12 cellular contexts compared by ENCODE assay signal in the genomic region with DNA sequence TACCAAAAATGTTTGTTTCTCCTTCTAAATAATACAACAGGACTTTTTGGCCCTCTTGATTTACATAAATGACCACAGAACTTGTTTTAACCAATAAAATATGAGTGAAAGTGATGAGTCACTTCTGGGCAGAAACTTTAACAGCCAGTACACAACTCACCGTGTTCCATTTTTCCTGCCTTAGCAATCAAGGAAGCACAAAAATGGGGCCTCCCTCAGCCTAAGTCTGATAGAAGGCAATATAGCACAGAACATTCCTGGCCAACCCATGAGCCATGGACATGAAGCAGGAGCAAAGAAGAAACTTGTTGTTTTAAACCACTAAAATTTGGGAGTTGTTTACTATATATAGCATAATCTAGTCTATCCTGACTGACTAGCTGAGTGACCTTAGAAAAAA.
DNase-seq lines count a peak whose midpoint lies in the region; ATAC-seq, FAIRE-seq and TF ChIP-seq lines count a peak whose summit lies in the region.
"Had no signal": no experiment of that assay in that cellular context is flagged by ENCODE, and none has a peak within 500 bp of the region (broad histone marks: within the 10 kb centered on the region; RNA-seq: fewer than 3 reads in every experiment).

No MANE protein-coding gene starts in this region.

- dilution Hi-C loops in keratinocyte (cut with MboI; ENCODE audit: extremely low pct_ligation_motif_present, low sequenced_read_pairs): no loop called here

- no peaks in the 10 kb centered on the region for H3K27me3 ChIP-seq in keratinocyte (ENCODE audit: control insufficient read depth, extremely low read depth, insufficient read depth, low read length)
- H3K27me3 ChIP-seq: tibial nerve had no signal

- ATAC-seq in HG02981 (IDR thresholded peaks at IDR 0.05; ENCODE audit: unreplicated experiment) (no peak), GM18498 (IDR thresholded peaks at IDR 0.05; ENCODE audit: unreplicated experiment) (no peak), HG02884 (IDR thresholded peaks at IDR 0.05; ENCODE audit: unreplicated experiment) (no peak)

- H3K27ac ChIP-seq in keratinocyte (ENCODE audit: control insufficient read depth, insufficient read depth, low read length) (peak overlapping the region; percentile 82), substantia nigra (ENCODE audit: low read depth, low read length, poor library complexity, severe bottlenecking) (no peak overlapping the region)
- H3K27ac ChIP-seq: tibial nerve had no signal

- no peaks in the 10 kb centered on the region for H3K36me3 ChIP-seq in keratinocyte (ENCODE audit: control insufficient read depth in 2 of 2, extremely low read depth in 1 of 2, insufficient read depth in 2 of 2, low read length in 2 of 2)
- H3K36me3 ChIP-seq: tibial nerve had no signal

- peak overlapping the region; percentile 13 for H3K9ac ChIP-seq in keratinocyte (ENCODE audit: control insufficient read depth, extremely low read depth, insufficient read depth, low read length)

- peak; percentile 91 for FAIRE-seq in keratinocyte (lab: Jason Lieb, UNC)

- no peaks in the 10 kb centered on the region for H3K9me1 ChIP-seq in keratinocyte (ENCODE audit: control insufficient read depth, extremely low read depth, insufficient read depth, low read length)

- no peaks in the 10 kb centered on the region for H3K79me2 ChIP-seq in keratinocyte (ENCODE audit: control insufficient read depth, insufficient read depth, low read length)

- peak overlapping the region; percentile 4 for H3K4me2 ChIP-seq in keratinocyte (ENCODE audit: control insufficient read depth, extremely low read depth, insufficient read depth, low read depth, low read length)

- peak; percentile 55 for DNase-seq in AG10803 (ENCODE audit: low read depth)
- DNase-seq in HT1080 (ENCODE audit: low read depth): peak; percentile 56
- peak; percentile 60 for DNase-seq in astrocyte of the cerebellum (ENCODE audit: low read depth)
- DNase-seq in keratinocyte (ENCODE audit: low read depth, low spot score): peak; percentile 30
- no peak for DNase-seq in substantia nigra (lab: John Stamatoyannopoulos, UW)
- DNase-seq: activated CD8-positive, alpha-beta memory T cell treated with anti-CD3 and anti-CD28 coated beads, Interleukin-2, amount 50 U/mL, for 4 hours; CD4-positive, CD25-positive, alpha-beta regulatory T cell; retina had no signal

- TF ChIP-seq CTCF in AG10803 (conservative IDR thresholded peaks at IDR 0.05; ENCODE audit: low read length): no peak
- TF ChIP-seq CTCF in astrocyte of the cerebellum (IDR thresholded peaks at IDR 0.05; ENCODE audit: low read depth, low read length, missing control alignments): no peak
- no peak for TF ChIP-seq CTCF in keratinocyte (optimal IDR thresholded peaks at IDR 0.05 in 1 of 3, IDR thresholded peaks at IDR 0.05 in 1 of 3, conservative IDR thresholded peaks at IDR 0.05 in 1 of 3; ENCODE audit: extremely low read depth in 1 of 3, insufficient read depth in 2 of 3, low read length in 3 of 3)

- H4K20me1 ChIP-seq in keratinocyte (ENCODE audit: control insufficient read depth, extremely low read depth, insufficient read depth, low read length): no peaks in the 10 kb centered on the region

- in situ Hi-C loops in astrocyte of the cerebellum (cut with HindIII; ENCODE audit: low sequenced_read_pairs): no loop called here

- H3K9me3 ChIP-seq in keratinocyte (ENCODE audit: control insufficient read depth, low read depth, low read length): no peaks in the 10 kb centered on the region
- H3K9me3 ChIP-seq: tibial nerve had no signal

- H3K4me1 ChIP-seq in keratinocyte (ENCODE audit: control insufficient read depth, extremely low read depth, insufficient read depth, low read length): peaks cover 29% of the 10 kb centered on the region

- no peak overlapping the region for H2AFZ ChIP-seq in keratinocyte (ENCODE audit: control insufficient read depth, low read length)

- H3K4me3 ChIP-seq in AG10803 (ENCODE audit: low read length) (no peak overlapping the region), astrocyte of the cerebellum (ENCODE audit: low read depth, low read length) (no peak overlapping the region), keratinocyte (ENCODE audit: control insufficient read depth in 2 of 3, extremely low read depth in 1 of 3, insufficient read depth in 2 of 3, low read depth in 1 of 3, low read length in 3 of 3) (no peak overlapping the region)
- H3K4me3 ChIP-seq: tibial nerve had no signal

Comparison
In these comparisons a context has a peak if more than half of its experiments do, and no peak if none do; other contexts are left out.
1. DNase-seq: peak in AG10803 (single experiment), HT1080 (single experiment), astrocyte of the cerebellum (single experiment) and keratinocyte (single experiment); none in substantia nigra (0 of 49).